Comparison of ENCODE assay signal across 18 cellular contexts in genomic region chr3:138901579-138901978, GRCh38. TPM values are rescaled to one million over a fixed set of nuclear protein-coding genes. Genes with fewer than 3 reads are reported as not detected.
"Had no signal": no experiment of that assay in that cellular context is flagged by ENCODE, and none has a peak within 500 bp of the region (broad histone marks: within the 10 kb centered on the region; RNA-seq: fewer than 3 reads in every experiment).

No MANE protein-coding gene starts in this region.

- H3K27ac ChIP-seq: colonic mucosa, dorsolateral prefrontal cortex, ovary, right atrium auricular region had no signal

- H3K9me3 Mint-ChIP-seq: naive thymus-derived CD8-positive, alpha-beta T cell; neural crest cell had no signal

- H3K27ac Mint-ChIP-seq: naive thymus-derived CD8-positive, alpha-beta T cell had no signal

- DNase-seq: colonic mucosa; dorsolateral prefrontal cortex; effector CD8-positive, alpha-beta T cell; foreskin melanocyte; head of caudate nucleus; hippocampal formation; left colon; mucosa of descending colon; naive thymus-derived CD8-positive, alpha-beta T cell; nucleus accumbens; ovary; small intestine; stimulated activated CD4-positive, alpha-beta T cell treated with anti-CD3 and anti-CD28 coated beads, Interleukin-12 subunit alpha, Interleukin-12 subunit beta, amount 100 ng/mL, for 4 hours; stimulated activated naive CD4-positive, alpha-beta T cell treated with Interleukin-2 at 50 U/mL for 16 hours had no signal

- H3K9me3 ChIP-seq: colonic mucosa, mucosa of descending colon, ovary, right atrium auricular region had no signal

- H3K4me3 ChIP-seq: colonic mucosa, dorsolateral prefrontal cortex, mucosa of descending colon, ovary, right atrium auricular region had no signal

- H3K27me3 ChIP-seq: colonic mucosa, dorsolateral prefrontal cortex, ovary, right atrium auricular region had no signal

- ATAC-seq: left colon; naive thymus-derived CD8-positive, alpha-beta T cell had no signal

- H3K36me3 Mint-ChIP-seq: naive thymus-derived CD8-positive, alpha-beta T cell had no signal

- H3K4me1 Mint-ChIP-seq: naive thymus-derived CD8-positive, alpha-beta T cell; neural crest cell had no signal

- H3K36me3 ChIP-seq: colonic mucosa, ovary, right atrium auricular region had no signal

- H3K4me1 ChIP-seq: colonic mucosa had no signal

- H3K4me3 Mint-ChIP-seq: naive thymus-derived CD8-positive, alpha-beta T cell; neural crest cell had no signal

RNA-seq across cellular contexts. Expression of gene FOXL2, which starts 45.4 kb away (rescaled TPM):
- total RNA-seq: left colon; lower leg skin; naive thymus-derived CD8-positive, alpha-beta T cell; posterior vena cava; right atrium auricular region had no signal

RNA-seq across cellular contexts. Expression of gene FOXL2NB, which starts 45.4 kb away (rescaled TPM):
- total RNA-seq: colonic mucosa; left colon; lower leg skin; naive thymus-derived CD8-positive, alpha-beta T cell; neural crest cell; posterior vena cava; right atrium auricular region had no signal
